ENCODE assay signal across 1 cellular context in the genomic region with DNA sequence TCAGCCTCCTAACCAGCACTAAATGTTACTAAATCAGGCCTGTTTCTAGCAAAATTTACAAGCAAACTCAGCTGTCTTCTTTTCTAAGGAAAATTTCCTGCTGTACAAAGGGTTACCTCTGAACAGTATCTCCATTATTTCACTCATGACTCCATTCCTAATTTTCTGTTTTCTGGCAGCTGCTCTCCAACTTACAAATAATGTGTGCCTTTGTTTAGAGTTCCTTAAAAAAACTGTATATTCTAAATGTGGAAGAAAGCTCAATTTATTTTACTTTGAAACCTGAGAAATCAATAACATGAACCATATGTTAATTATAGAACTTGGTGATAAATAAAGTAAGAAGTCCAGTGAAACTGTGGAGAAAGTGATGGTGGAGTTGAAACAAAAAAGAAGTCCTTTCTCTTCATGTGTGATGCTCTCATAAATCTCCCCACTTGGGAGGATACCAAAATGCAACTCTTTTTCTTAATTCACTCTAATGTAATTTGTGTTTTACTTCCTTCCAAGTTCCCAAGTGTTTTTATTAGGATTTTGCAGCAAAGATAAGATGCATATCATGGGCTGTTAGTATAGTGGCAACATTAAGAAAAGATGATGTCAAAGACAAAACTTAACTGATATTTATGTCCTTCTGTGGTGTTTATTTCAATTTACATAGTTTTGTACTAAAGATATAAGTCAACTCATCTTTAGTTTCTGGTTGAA.
TF ChIP-seq lines count a peak whose summit lies in the region.

No MANE protein-coding gene starts in this region.

TF ChIP-seq in GM23338, 12 proteins besides CTCF, POLR2A, EP300 and RAD21 (continued from another document):
- TF ChIP-seq, protein P1, sequence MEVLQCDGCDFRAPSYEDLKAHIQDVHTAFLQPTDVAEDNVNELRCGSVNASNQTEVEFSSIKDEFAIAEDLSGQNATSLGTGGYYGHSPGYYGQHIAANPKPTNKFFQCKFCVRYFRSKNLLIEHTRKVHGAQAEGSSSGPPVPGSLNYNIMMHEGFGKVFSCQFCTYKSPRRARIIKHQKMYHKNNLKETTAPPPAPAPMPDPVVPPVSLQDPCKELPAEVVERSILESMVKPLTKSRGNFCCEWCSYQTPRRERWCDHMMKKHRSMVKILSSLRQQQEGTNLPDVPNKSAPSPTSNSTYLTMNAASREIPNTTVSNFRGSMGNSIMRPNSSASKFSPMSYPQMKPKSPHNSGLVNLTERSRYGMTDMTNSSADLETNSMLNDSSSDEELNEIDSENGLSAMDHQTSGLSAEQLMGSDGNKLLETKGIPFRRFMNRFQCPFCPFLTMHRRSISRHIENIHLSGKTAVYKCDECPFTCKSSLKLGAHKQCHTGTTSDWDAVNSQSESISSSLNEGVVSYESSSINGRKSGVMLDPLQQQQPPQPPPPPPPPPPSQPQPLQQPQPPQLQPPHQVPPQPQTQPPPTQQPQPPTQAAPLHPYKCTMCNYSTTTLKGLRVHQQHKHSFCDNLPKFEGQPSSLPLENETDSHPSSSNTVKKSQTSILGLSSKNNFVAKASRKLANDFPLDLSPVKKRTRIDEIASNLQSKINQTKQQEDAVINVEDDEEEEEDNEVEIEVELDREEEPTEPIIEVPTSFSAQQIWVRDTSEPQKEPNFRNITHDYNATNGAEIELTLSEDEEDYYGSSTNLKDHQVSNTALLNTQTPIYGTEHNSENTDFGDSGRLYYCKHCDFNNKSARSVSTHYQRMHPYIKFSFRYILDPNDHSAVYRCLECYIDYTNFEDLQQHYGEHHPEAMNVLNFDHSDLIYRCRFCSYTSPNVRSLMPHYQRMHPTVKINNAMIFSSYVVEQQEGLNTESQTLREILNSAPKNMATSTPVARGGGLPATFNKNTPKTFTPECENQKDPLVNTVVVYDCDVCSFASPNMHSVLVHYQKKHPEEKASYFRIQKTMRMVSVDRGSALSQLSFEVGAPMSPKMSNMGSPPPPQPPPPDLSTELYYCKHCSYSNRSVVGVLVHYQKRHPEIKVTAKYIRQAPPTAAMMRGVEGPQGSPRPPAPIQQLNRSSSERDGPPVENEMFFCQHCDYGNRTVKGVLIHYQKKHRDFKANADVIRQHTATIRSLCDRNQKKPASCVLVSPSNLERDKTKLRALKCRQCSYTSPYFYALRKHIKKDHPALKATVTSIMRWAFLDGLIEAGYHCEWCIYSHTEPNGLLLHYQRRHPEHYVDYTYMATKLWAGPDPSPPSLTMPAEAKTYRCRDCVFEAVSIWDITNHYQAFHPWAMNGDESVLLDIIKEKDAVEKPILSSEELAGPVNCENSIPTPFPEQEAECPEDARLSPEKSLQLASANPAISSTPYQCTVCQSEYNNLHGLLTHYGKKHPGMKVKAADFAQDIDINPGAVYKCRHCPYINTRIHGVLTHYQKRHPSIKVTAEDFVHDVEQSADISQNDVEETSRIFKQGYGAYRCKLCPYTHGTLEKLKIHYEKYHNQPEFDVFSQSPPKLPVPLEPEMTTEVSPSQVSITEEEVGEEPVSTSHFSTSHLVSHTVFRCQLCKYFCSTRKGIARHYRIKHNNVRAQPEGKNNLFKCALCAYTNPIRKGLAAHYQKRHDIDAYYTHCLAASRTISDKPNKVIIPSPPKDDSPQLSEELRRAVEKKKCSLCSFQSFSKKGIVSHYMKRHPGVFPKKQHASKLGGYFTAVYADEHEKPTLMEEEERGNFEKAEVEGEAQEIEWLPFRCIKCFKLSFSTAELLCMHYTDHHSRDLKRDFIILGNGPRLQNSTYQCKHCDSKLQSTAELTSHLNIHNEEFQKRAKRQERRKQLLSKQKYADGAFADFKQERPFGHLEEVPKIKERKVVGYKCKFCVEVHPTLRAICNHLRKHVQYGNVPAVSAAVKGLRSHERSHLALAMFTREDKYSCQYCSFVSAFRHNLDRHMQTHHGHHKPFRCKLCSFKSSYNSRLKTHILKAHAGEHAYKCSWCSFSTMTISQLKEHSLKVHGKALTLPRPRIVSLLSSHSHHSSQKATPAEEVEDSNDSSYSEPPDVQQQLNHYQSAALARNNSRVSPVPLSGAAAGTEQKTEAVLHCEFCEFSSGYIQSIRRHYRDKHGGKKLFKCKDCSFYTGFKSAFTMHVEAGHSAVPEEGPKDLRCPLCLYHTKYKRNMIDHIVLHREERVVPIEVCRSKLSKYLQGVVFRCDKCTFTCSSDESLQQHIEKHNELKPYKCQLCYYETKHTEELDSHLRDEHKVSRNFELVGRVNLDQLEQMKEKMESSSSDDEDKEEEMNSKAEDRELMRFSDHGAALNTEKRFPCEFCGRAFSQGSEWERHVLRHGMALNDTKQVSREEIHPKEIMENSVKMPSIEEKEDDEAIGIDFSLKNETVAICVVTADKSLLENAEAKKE (CRISPR knock-in tag; IDR thresholded peaks at IDR 0.05): no peak
- TF ChIP-seq EZH2 (IDR thresholded peaks at IDR 0.05; ENCODE audit: low read depth, unreplicated experiment): no peak
